Comparison of ENCODE assay signal across 8 cellular contexts in the genomic region with DNA sequence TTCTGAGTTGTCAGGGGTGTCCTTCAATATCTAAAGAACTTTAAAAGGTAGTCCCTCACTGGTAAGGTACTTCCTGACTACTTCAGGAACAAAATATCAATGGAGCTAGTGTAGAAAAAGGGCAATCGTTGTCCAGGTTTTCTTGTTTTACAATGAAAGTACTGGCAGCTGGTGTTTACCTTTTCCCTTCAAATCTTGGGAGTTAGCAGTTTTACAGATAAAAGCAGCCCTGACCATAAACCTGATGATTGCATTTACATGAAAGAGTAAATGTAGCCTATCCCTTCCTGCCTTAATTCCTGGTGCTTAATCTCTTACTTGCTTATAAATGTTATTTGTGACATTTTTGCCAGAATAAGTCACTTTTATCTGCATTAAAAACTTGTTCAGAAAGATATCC.
"Had no signal": no experiment of that assay in that cellular context is flagged by ENCODE, and none has a peak within 500 bp of the region (broad histone marks: within the 10 kb centered on the region; RNA-seq: fewer than 3 reads in every experiment).

No MANE protein-coding gene starts in this region.

- H2AFZ ChIP-seq: GM23248 had no signal

- H3K4me1 ChIP-seq: HAP-1 had no signal

- H3K4me3 ChIP-seq: GM23248, HAP-1 had no signal

- H3K9ac ChIP-seq: GM23248 had no signal

- ATAC-seq: HCT116, HepG2 had no signal

- H3K27ac ChIP-seq: GM23248, HL-60 had no signal

- DNase-seq: GM23248, GOT3, H7, HFFc6 had no signal

- H3K36me3 ChIP-seq: HAP-1 had no signal

- H3K9me3 ChIP-seq: HAP-1 had no signal
